8 cellular contexts compared by ENCODE assay signal in the genomic region with DNA sequence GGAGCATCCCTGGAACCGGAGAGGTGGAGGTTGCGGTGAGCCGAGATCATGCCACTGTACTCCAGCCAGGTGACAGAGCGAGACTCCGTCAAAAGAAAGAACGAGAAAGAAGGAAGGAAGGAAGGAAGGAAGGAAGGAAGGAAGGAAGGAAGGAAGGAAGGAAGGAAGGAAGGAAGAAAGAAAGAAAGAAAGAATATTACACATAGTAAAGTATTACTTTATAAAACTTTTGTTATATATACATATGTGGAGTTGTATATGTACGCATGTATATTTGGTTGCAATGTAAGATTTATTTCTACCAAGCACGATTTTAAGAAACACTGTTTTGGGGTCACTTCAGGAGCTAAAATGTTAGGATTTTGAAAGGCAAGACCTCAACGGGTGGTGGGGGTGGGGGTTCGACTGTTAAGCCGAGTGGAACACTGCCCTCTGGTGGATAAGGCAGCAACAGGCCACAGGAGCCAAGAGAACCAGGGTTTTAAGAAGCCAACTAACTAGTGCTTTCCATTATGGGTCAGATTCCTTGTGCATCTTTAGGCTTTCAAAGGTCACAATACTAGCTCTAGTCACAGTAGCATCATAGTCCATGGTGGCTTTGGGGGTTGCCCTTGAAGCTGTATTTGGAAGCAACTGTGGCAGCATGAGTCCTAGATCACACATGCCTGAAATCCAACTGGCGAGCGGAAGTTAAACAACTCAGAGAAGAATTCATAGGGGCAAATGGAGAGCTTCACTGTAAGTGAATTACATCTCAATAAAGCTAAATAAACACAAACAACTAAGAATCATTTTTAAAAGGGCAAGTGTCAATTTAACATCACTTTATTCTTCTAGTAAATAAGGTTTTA. TPM values are rescaled to one million over a fixed set of nuclear protein-coding genes. Genes with fewer than 3 reads are reported as not detected.
DNase-seq lines count a peak whose midpoint lies in the region; ATAC-seq and TF ChIP-seq lines count a peak whose summit lies in the region.

No MANE protein-coding gene starts in this region.

- H2AFZ ChIP-seq in MM.1S (ENCODE audit: low read length) = no peak overlapping the region

- H3K9me2 ChIP-seq in MM.1S (replicated peaks; ENCODE audit: insufficient read depth, low read length) = no peaks in the 10 kb centered on the region

- no peaks in the 10 kb centered on the region for H4K20me1 ChIP-seq in MM.1S (ENCODE audit: insufficient read depth, low read length)

- peak; percentile 60 for ATAC-seq in GM18907 (IDR thresholded peaks at IDR 0.05; ENCODE audit: unreplicated experiment)
- peak; percentile 69 for ATAC-seq in sciatic nerve
- ATAC-seq in HG03457 (IDR thresholded peaks at IDR 0.05; ENCODE audit: unreplicated experiment) = no peak

- H3K27ac ChIP-seq in MM.1S (ENCODE audit: low read length) = no peak overlapping the region
- H3K27ac ChIP-seq in right atrium auricular region = no peak overlapping the region

- H3K36me3 ChIP-seq in MM.1S (replicated peaks; ENCODE audit: insufficient read depth, low read length) (no peaks in the 10 kb centered on the region; the same call in 1 of the 2 replicates), right atrium auricular region (peaks cover 20% of the 10 kb centered on the region)

- H3K9ac ChIP-seq in MM.1S (ENCODE audit: low read length) = no peak overlapping the region

- intact Hi-C loops in sciatic nerve (cut with DNase I) = no loop called here

- peaks cover 16% of the 10 kb centered on the region for H3K4me1 ChIP-seq in MM.1S (ENCODE audit: low read length)
- H3K4me1 ChIP-seq in right atrium auricular region = peaks cover 0 to 3% of the 10 kb centered on the region in 2 donors

- H3K4me2 ChIP-seq in MM.1S (ENCODE audit: low read depth, low read length) = no peak overlapping the region

- no peaks in the 10 kb centered on the region for H3K27me3 ChIP-seq in MM.1S (replicated peaks; ENCODE audit: insufficient read depth, low read length)
- H3K27me3 ChIP-seq in right atrium auricular region = no peaks in the 10 kb centered on the region

- H3K9me3 ChIP-seq in MM.1S (replicated peaks; ENCODE audit: insufficient read depth, low read length) (no peaks in the 10 kb centered on the region), right atrium auricular region (no peaks in the 10 kb centered on the region)

- H3K4me3 ChIP-seq in MM.1S (ENCODE audit: low read length) (no peak overlapping the region), right atrium auricular region (no peak overlapping the region)

- peak; percentile 85 for DNase-seq in AG08395 (ENCODE audit: low spot score)
- DNase-seq in MM.1S = peak; percentile 66
- DNase-seq in T-helper 1 cell = peak; percentile 30 to 77 (median 51)
- peak; percentile 52 for DNase-seq in amniotic stem cell (lab: John Stamatoyannopoulos, UW)
- DNase-seq in right atrium auricular region (ENCODE audit: low spot score) = no peak
- DNase-seq in sciatic nerve (ENCODE audit: low spot score) = peak; percentile 71

- H3K79me2 ChIP-seq in MM.1S (ENCODE audit: low read length) = no peaks in the 10 kb centered on the region; the same call in 1 of the 2 replicates

- TF ChIP-seq CTCF in MM.1S (IDR thresholded peaks at IDR 0.05; ENCODE audit: low read length) (peak; percentile 94), right atrium auricular region (IDR thresholded peaks at IDR 0.05) (peak; percentile 78 to 85)

- H3F3A ChIP-seq in MM.1S (ENCODE audit: insufficient read depth, low read length) = no peaks in the 10 kb centered on the region

RNA-seq across cellular contexts. Expression of gene GLB1, which starts 22.5 kb away (rescaled TPM):
- total RNA-seq in right atrium auricular region (10 to 100 TPM; 26.5 to 31.0 TPM), sciatic nerve (33.8 TPM)

RNA-seq across cellular contexts. Expression of gene TMPPE, which starts 22.5 kb away (rescaled TPM):
- total RNA-seq in right atrium auricular region = 1 to 10 TPM; 4.7 to 5.6 TPM
- total RNA-seq in sciatic nerve = 6.2 TPM

RNA-seq across cellular contexts. Expression of gene CRTAP, which starts 39.4 kb away (rescaled TPM):
- total RNA-seq in right atrium auricular region = 100 to 1,000 TPM in 1 of 2 donors, 10 to 100 TPM in 1; 97.2 to 140 TPM
- 245 TPM for total RNA-seq in sciatic nerve
